10 cellular contexts compared by ENCODE assay signal in the genomic region with DNA sequence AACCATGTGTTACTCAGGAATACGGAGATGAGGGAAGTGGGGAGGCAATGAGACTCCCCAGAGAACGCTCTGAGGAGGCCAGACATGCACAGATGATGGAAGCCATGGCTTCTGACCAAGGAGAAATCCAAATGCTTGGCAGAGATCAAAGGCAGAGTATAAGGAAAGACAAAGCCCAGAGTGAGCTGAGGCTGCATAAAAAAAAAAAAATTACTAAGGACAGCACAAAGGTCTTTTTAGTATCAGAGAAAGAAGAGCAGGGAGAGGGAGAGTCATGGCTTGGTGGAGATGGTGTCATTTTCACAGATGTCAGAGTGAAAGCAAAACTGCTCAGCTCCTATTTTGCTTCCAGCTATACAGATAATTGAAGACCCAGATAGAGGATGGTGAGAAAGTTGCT. TPM values are rescaled to one million over a fixed set of nuclear protein-coding genes. Genes with fewer than 3 reads are reported as not detected.
DNase-seq lines count a peak whose midpoint lies in the region; ATAC-seq and TF ChIP-seq lines count a peak whose summit lies in the region.
"Had no signal": no experiment of that assay in that cellular context is flagged by ENCODE, and none has a peak within 500 bp of the region (broad histone marks: within the 10 kb centered on the region; RNA-seq: fewer than 3 reads in every experiment).

No MANE protein-coding gene starts in this region.

- H3K9me2 ChIP-seq in Loucy (replicated peaks; ENCODE audit: low read depth, low read length), result no peaks in the 10 kb centered on the region

- H3K79me2 ChIP-seq in Loucy (ENCODE audit: insufficient read depth, low read length), result no peaks in the 10 kb centered on the region

- TF ChIP-seq POLR2A in erythroblast (IDR thresholded peaks at IDR 0.05; ENCODE audit: low read length), result no peak

- H3K4me3 ChIP-seq in Loucy (ENCODE audit: low read length, poor library complexity, severe bottlenecking) (no peak overlapping the region), mesenchymal stem cell (ENCODE audit: insufficient read depth in 1 of 2, low read depth in 1 of 2, low read length in 2 of 2) (peak overlapping the region in 1 of 2 experiments; percentile 29), right atrium auricular region (no peak overlapping the region)

- H3K4me2 ChIP-seq in Loucy (ENCODE audit: low read depth, low read length, poor library complexity, severe bottlenecking), result no peak overlapping the region
- H3K4me2 ChIP-seq in mesenchymal stem cell (ENCODE audit: low read length, poor library complexity, severe bottlenecking), result no peak overlapping the region

- ATAC-seq in GM18508 (IDR thresholded peaks at IDR 0.05; ENCODE audit: insufficient read depth, unreplicated experiment) (peak; percentile 39), GM21528 (IDR thresholded peaks at IDR 0.05; ENCODE audit: low FRiP score, unreplicated experiment) (peak; percentile 72)
- ATAC-seq: CD8-positive, alpha-beta T cell had no signal

- no peak overlapping the region for H3K23ac ChIP-seq in mesenchymal stem cell (ENCODE audit: low read length in 2 of 2)

- no peak overlapping the region for H3K4ac ChIP-seq in mesenchymal stem cell (ENCODE audit: low read depth in 1 of 2, low read length in 2 of 2)

- no peak overlapping the region for H3K18ac ChIP-seq in mesenchymal stem cell (ENCODE audit: low read depth in 1 of 2, low read length in 2 of 2)

- no peaks in the 10 kb centered on the region for H4K20me1 ChIP-seq in Loucy (ENCODE audit: insufficient read depth, low read length, poor library complexity, severe bottlenecking)

- H3F3A ChIP-seq in Loucy (ENCODE audit: low read depth), result no peaks in the 10 kb centered on the region

- H2BK5ac ChIP-seq in mesenchymal stem cell (ENCODE audit: low read depth, low read length, poor library complexity, severe bottlenecking), result no peak overlapping the region

- TF ChIP-seq CTCF in Loucy (conservative IDR thresholded peaks at IDR 0.05; ENCODE audit: low read length), result no peak
- no peak for TF ChIP-seq CTCF in right atrium auricular region (IDR thresholded peaks at IDR 0.05)

- H3K9me3 ChIP-seq in Loucy (ENCODE audit: insufficient read depth, low read depth, low read length) (no peaks in the 10 kb centered on the region), mesenchymal stem cell (ENCODE audit: control insufficient read depth, low read length) (no peaks in the 10 kb centered on the region), right atrium auricular region (no peaks in the 10 kb centered on the region)

- no peak for DNase-seq in mesenchymal stem cell
- DNase-seq in activated gamma-delta T cell (lab: John Stamatoyannopoulos, UW), result no peak
- no peak for DNase-seq in posterior cingulate gyrus
- no peak for DNase-seq in right atrium auricular region (ENCODE audit: low spot score)
- no peak for DNase-seq in erythroblast (lab: John Stamatoyannopoulos, UW)
- DNase-seq: CD8-positive, alpha-beta T cell had no signal

- H3K9ac ChIP-seq in Loucy (ENCODE audit: low read depth, low read length, poor library complexity, severe bottlenecking) (no peak overlapping the region), mesenchymal stem cell (ENCODE audit: low read length) (peak overlapping the region; percentile 47)

- no peak overlapping the region for H2BK12ac ChIP-seq in mesenchymal stem cell (ENCODE audit: low read length in 2 of 2)

- H2BK15ac ChIP-seq in mesenchymal stem cell (ENCODE audit: low read depth, poor library complexity, severe bottlenecking), result no peak overlapping the region

- no peak overlapping the region for H3K14ac ChIP-seq in mesenchymal stem cell (ENCODE audit: low read length in 2 of 2)

- H3K4me1 ChIP-seq in Loucy (ENCODE audit: insufficient read depth, low read length, poor library complexity, severe bottlenecking), result no peaks in the 10 kb centered on the region
- H3K4me1 ChIP-seq in mesenchymal stem cell (ENCODE audit: control insufficient read depth, insufficient read depth, low read depth, low read length), result no peaks in the 10 kb centered on the region
- H3K4me1 ChIP-seq in right atrium auricular region, result peaks cover 0 to 8% of the 10 kb centered on the region in 2 donors

- H2AFZ ChIP-seq in Loucy (ENCODE audit: low read length) (peak overlapping the region; percentile 52; the same call in 1 of the 2 replicates), mesenchymal stem cell (ENCODE audit: low read depth, low read length) (no peak overlapping the region)

- intact Hi-C loops in posterior cingulate gyrus (cut with DNase I), result no loop called here

- no peak overlapping the region for H2AK5ac ChIP-seq in mesenchymal stem cell (ENCODE audit: low read length, severe bottlenecking)

- H3K27ac ChIP-seq in mesenchymal stem cell (ENCODE audit: low read length, poor library complexity, severe bottlenecking), result no peak overlapping the region
- peak overlapping the region in 1 of 2 donors; percentile 17 for H3K27ac ChIP-seq in right atrium auricular region

- H3K27me3 ChIP-seq in Loucy (ENCODE audit: insufficient read depth, low read length, poor library complexity, severe bottlenecking) (no peaks in the 10 kb centered on the region), mesenchymal stem cell (ENCODE audit: control insufficient read depth in 1 of 2, insufficient read depth in 1 of 2, low read length in 2 of 2) (peaks cover 0 to 7% of the 10 kb centered on the region in 2 experiments), right atrium auricular region (no peaks in the 10 kb centered on the region)

- no peaks in the 10 kb centered on the region for H3K36me3 ChIP-seq in Loucy (ENCODE audit: insufficient read depth, low read length)
- no peaks in the 10 kb centered on the region for H3K36me3 ChIP-seq in mesenchymal stem cell (ENCODE audit: control insufficient read depth in 1 of 2, insufficient read depth in 2 of 2, low read depth in 1 of 2, low read length in 2 of 2)
- H3K36me3 ChIP-seq in right atrium auricular region, result no peaks in the 10 kb centered on the region

- 76% methylated on average over 2 of the region's 2 CpGs for WGBS in mesenchymal stem cell

- H4K91ac ChIP-seq in mesenchymal stem cell (ENCODE audit: low read length), result no peak overlapping the region

- H3K79me1 ChIP-seq in mesenchymal stem cell (replicated peaks; ENCODE audit: low read length, poor library complexity, severe bottlenecking), result no peaks in the 10 kb centered on the region

- no peak overlapping the region for H2BK120ac ChIP-seq in mesenchymal stem cell (ENCODE audit: low read depth, low read length)

- no peak overlapping the region for H4K8ac ChIP-seq in mesenchymal stem cell (ENCODE audit: low read length)

RNA-seq across cellular contexts. Expression of a gene that starts 8.1 kb away (rescaled TPM):
- 0.08 TPM for polyA plus RNA-seq in mesenchymal stem cell (2013, experiment 1 of 2)
- 0.04 TPM for polyA plus RNA-seq in mesenchymal stem cell (2013, experiment 2 of 2)
- 10 to 100 TPM in 1 of 2 donors, 1 to 10 TPM in 1; 3.2 to 10.7 TPM for total RNA-seq in right atrium auricular region

RNA-seq across cellular contexts. Expression of a gene that starts 37.2 kb away (rescaled TPM):
- 136 TPM for polyA plus RNA-seq in mesenchymal stem cell (2013, experiment 1 of 2)
- 141 TPM for polyA plus RNA-seq in mesenchymal stem cell (2013, experiment 2 of 2)
- total RNA-seq in right atrium auricular region, result 10 to 100 TPM; 39.2 to 47.0 TPM

RNA-seq across cellular contexts. Expression of a gene that starts 54.7 kb away (rescaled TPM):
- not detected for polyA plus RNA-seq in mesenchymal stem cell (2013, experiment 1 of 2)
- not detected for polyA plus RNA-seq in mesenchymal stem cell (2013, experiment 2 of 2)
- not detected for total RNA-seq in right atrium auricular region
- total RNA-seq: CD8-positive, alpha-beta T cell had no signal
- polyA plus RNA-seq: esophagus had no signal
